8 cellular contexts compared by ENCODE assay signal in genomic region chr7:148527717-148528168, GRCh38.
DNase-seq lines count a peak whose midpoint lies in the region; ATAC-seq and TF ChIP-seq lines count a peak whose summit lies in the region.

No MANE protein-coding gene starts in this region.

- no peaks in the 10 kb centered on the region for H3F3A ChIP-seq in smooth muscle cell (ENCODE audit: low read depth)

- 40% methylated on average over 6 of the region's 6 CpGs for WGBS in smooth muscle cell (ENCODE audit: low lambda C conversion rate)

- ATAC-seq in GM21786 (IDR thresholded peaks at IDR 0.05; ENCODE audit: unreplicated experiment) (peak; percentile 98), left cardiac atrium (peak; percentile 68 to 70)

- H3K27ac ChIP-seq in smooth muscle cell (ENCODE audit: low read depth), result no peak overlapping the region

- no peaks in the 10 kb centered on the region for H3K27me3 ChIP-seq in smooth muscle cell (ENCODE audit: low read depth)

- no peak overlapping the region for H3K9ac ChIP-seq in smooth muscle cell (ENCODE audit: low read depth)

- H3K79me2 ChIP-seq in smooth muscle cell (ENCODE audit: low read depth), result no peaks in the 10 kb centered on the region

- no peaks in the 10 kb centered on the region for H3K9me3 ChIP-seq in smooth muscle cell (replicated peaks; ENCODE audit: low read depth)

- no peak overlapping the region for H2AFZ ChIP-seq in smooth muscle cell (ENCODE audit: low read depth)

- H3K4me2 ChIP-seq in smooth muscle cell, result no peak overlapping the region

- no peak overlapping the region for H3K4me3 ChIP-seq in Jurkat, Clone E6-1 (ENCODE audit: low read length)
- H3K4me3 ChIP-seq in smooth muscle cell, result no peak overlapping the region

- no peaks in the 10 kb centered on the region for H4K20me1 ChIP-seq in smooth muscle cell (ENCODE audit: low read depth)

- peak; percentile 63 for DNase-seq in GM10266 (ENCODE audit: extremely low spot score)
- DNase-seq in Jurkat, Clone E6-1 (ENCODE audit: low read depth, low spot score), result peak; percentile 91
- DNase-seq in SIG-M5 (lab: John Stamatoyannopoulos, UW), result peak; percentile 55
- peak; percentile 68 for DNase-seq in activated effector memory CD4-positive, alpha-beta T cell treated with Interleukin-2 at 50 U/mL for 16 hours
- DNase-seq in left cardiac atrium, result peak; percentile 74
- DNase-seq in smooth muscle cell (lab: John Stamatoyannopoulos, UW; ENCODE audit: unreplicated experiment), result no peak
- no peak for DNase-seq in epidermal melanocyte (ENCODE audit: insufficient read length, low spot score)

- intact Hi-C loops in left cardiac atrium (cut with DNase I), result no loop called here

- TF ChIP-seq CTCF in GM10266 (IDR thresholded peaks at IDR 0.05; ENCODE audit: control insufficient read depth, insufficient read depth, low read depth, missing control alignments), result peak; percentile 79
- peak; percentile 71 for TF ChIP-seq CTCF in smooth muscle cell (IDR thresholded peaks at IDR 0.05; ENCODE audit: borderline replicate concordance, insufficient read depth, poor library complexity, severe bottlenecking)

- H3K36me3 ChIP-seq in smooth muscle cell (ENCODE audit: low read depth), result no peaks in the 10 kb centered on the region

- no peaks in the 10 kb centered on the region for H3K4me1 ChIP-seq in smooth muscle cell (ENCODE audit: low read depth)

Comparison
In these comparisons a context has a peak if more than half of its experiments do, and no peak if none do; other contexts are left out.
1. DNase-seq: peak in GM10266 (single experiment), Jurkat, Clone E6-1 (single experiment), SIG-M5 (single experiment), activated effector memory CD4-positive, alpha-beta T cell treated with Interleukin-2 at 50 U/mL for 16 hours (single experiment) and left cardiac atrium (single experiment); none in smooth muscle cell (single experiment) and epidermal melanocyte (single experiment).